12 cellular contexts compared by ENCODE assay signal in genomic region chr19:35957411-35957810, GRCh38. TPM values are rescaled to one million over a fixed set of nuclear protein-coding genes. Genes with fewer than 3 reads are reported as not detected.
DNase-seq lines count a peak whose midpoint lies in the region; ATAC-seq and TF ChIP-seq lines count a peak whose summit lies in the region.
"Not testable (repeated sequence)": the region's sequence is repeated elsewhere in the genome, so short reads cannot be mapped to it uniquely, and the experiment has no call there.
"Had no signal": no experiment of that assay in that cellular context is flagged by ENCODE, and none has a peak within 500 bp of the region (broad histone marks: within the 10 kb centered on the region; RNA-seq: fewer than 3 reads in every experiment).

No MANE protein-coding gene starts in this region.

- H3K9me3 ChIP-seq in CD4-positive, alpha-beta memory T cell (ENCODE audit: control insufficient read depth in 1 of 2, low read length in 2 of 2); HEK293 (ENCODE audit: control insufficient read depth, insufficient read depth, low read depth, low read length); T-helper 17 cell (ENCODE audit: control insufficient read depth, low read length, poor library complexity, severe bottlenecking); naive thymus-derived CD4-positive, alpha-beta T cell (ENCODE audit: control insufficient read depth in 2 of 3, low read length in 3 of 3): not testable (repeated sequence)

- CTCF ChIA-PET in CD4-positive, alpha-beta memory T cell (lab: Charles Lee; ENCODE audit: partially characterized antibody), result interaction anchor here (1.9 to 2.1 kb wide), 2 partner anchors 10 to 96 kb away, joined by 7 to 11 read pairs; partner anchors contain the start of gene THAP8
- CTCF ChIA-PET in HEK293 (lab: Yijun Ruan, JAX), result interaction anchor here (0.6 to 1.4 kb wide), 6 partner anchors 14 to 364 kb away, joined by 3 to 5 read pairs (median 4); no protein-coding TSS in a partner anchor
- CTCF ChIA-PET in activated CD8-positive, alpha-beta T cell treated with anti-CD3 and anti-CD28 coated beads, Interleukin-2, amount 10 ng/mL, durations not matched to agents 7 days and 5 days (lab: Charles Lee), result interaction anchor here (0.9 to 2.2 kb wide), 2 partner anchors 11 to 31 kb away, joined by 3 to 8 read pairs; no protein-coding TSS in a partner anchor
- CTCF ChIA-PET in naive thymus-derived CD4-positive, alpha-beta T cell (lab: Charles Lee), result interaction anchor here (1.9 kb wide), 1 partner anchor 39 kb away, joined by 5 read pairs; no protein-coding TSS in a partner anchor

- not testable (repeated sequence) for H3K27ac ChIP-seq in CD4-positive, alpha-beta memory T cell (ENCODE audit: low read depth, low read length); HEK293 (ENCODE audit: extremely low read depth, low read depth, low read length); naive thymus-derived CD4-positive, alpha-beta T cell (ENCODE audit: low read depth, low read length)

- H3K27me3 Mint-ChIP-seq in CD4-positive, alpha-beta memory T cell; T-helper 17 cell; central memory CD8-positive, alpha-beta T cell: not testable (repeated sequence)
- H3K27me3 Mint-ChIP-seq in activated CD8-positive, alpha-beta T cell treated with anti-CD3 and anti-CD28 coated beads, Interleukin-2, amount 10 ng/mL, durations not matched to agents 7 days and 5 days (ENCODE audit: low read depth), result peaks cover 23% of the 10 kb centered on the region
- peaks cover 0 to 25% (median 0%) of the 10 kb centered on the region in 5 donors for H3K27me3 Mint-ChIP-seq in naive thymus-derived CD4-positive, alpha-beta T cell

- H3K27ac Mint-ChIP-seq in CD4-positive, alpha-beta memory T cell, result peak overlapping the region in 6 of 7 donors; percentile 66 to 94 (median 82)
- peak overlapping the region; percentile 60 for H3K27ac Mint-ChIP-seq in T-helper 17 cell
- H3K27ac Mint-ChIP-seq in activated CD8-positive, alpha-beta T cell treated with anti-CD3 and anti-CD28 coated beads, Interleukin-2, amount 10 ng/mL, durations not matched to agents 7 days and 5 days, result peak overlapping the region; percentile 27
- peak overlapping the region; percentile 82 for H3K27ac Mint-ChIP-seq in central memory CD8-positive, alpha-beta T cell (ENCODE audit: low read depth)
- peak overlapping the region in 8 of 9 donors; percentile 28 to 96 (median 74) for H3K27ac Mint-ChIP-seq in naive thymus-derived CD4-positive, alpha-beta T cell

- H3K4me1 ChIP-seq in CD4-positive, alpha-beta memory T cell (ENCODE audit: insufficient read depth, low read length), result peaks cover 67% of the 10 kb centered on the region
- not testable (repeated sequence) for H3K4me1 ChIP-seq in HEK293 (ENCODE audit: control insufficient read depth, insufficient read depth, low read length)
- peaks cover 41 to 58% of the 10 kb centered on the region in 2 donors for H3K4me1 ChIP-seq in naive thymus-derived CD4-positive, alpha-beta T cell (ENCODE audit: control insufficient read depth in 2 of 2, insufficient read depth in 2 of 2, low read length in 2 of 2)

- not testable (repeated sequence) for TF ChIP-seq CTCF in HEK293 (tag by site-specific recombination; IDR thresholded peaks at IDR 0.05)

- POLR2A ChIA-PET in CD4-positive, alpha-beta memory T cell (lab: Charles Lee; ENCODE audit: partially characterized antibody), result interaction anchor here (1.9 to 2.6 kb wide), 2 partner anchors 12 to 37 kb away, joined by 12 to 18 read pairs; partner anchors contain the start of gene SDHAF1
- POLR2A ChIA-PET in HEK293 (lab: Yijun Ruan, JAX), result interaction anchor here (0.9 kb wide), 1 partner anchor 9 kb away, joined by 3 read pairs; no protein-coding TSS in a partner anchor
- POLR2A ChIA-PET in activated CD8-positive, alpha-beta T cell treated with anti-CD3 and anti-CD28 coated beads, Interleukin-2, amount 10 ng/mL, durations not matched to agents 7 days and 5 days (lab: Charles Lee), result not testable (repeated sequence)
- POLR2A ChIA-PET in naive thymus-derived CD4-positive, alpha-beta T cell (lab: Charles Lee), result interaction anchor here (1.9 to 2.0 kb wide), 2 partner anchors 37 to 96 kb away, joined by 7 to 8 read pairs; partner anchors contain the start of gene THAP8

- not testable (repeated sequence) for H3K36me3 ChIP-seq in CD4-positive, alpha-beta memory T cell (ENCODE audit: insufficient read depth, low read length); HEK293 (ENCODE audit: control insufficient read depth in 2 of 2, insufficient read depth in 1 of 2, low read length in 2 of 2); naive thymus-derived CD4-positive, alpha-beta T cell (ENCODE audit: control insufficient read depth in 2 of 3, insufficient read depth in 3 of 3, low read length in 3 of 3)

- intact Hi-C loops in CD4-positive, alpha-beta memory T cell (cut with micrococcal nuclease), result loop anchor here (5.0 kb wide), 1 partner anchor 160 kb away; the partner anchor contains the start of gene TBCB
- intact Hi-C loops in naive thymus-derived CD4-positive, alpha-beta T cell (cut with micrococcal nuclease), result not testable (repeated sequence)

- ATAC-seq in T-helper 17 cell; activated CD8-positive, alpha-beta T cell treated with anti-CD3 and anti-CD28 coated beads, Interleukin-2, amount 10 ng/mL, durations not matched to agents 7 days and 5 days; central memory CD8-positive, alpha-beta T cell (replicated peaks; ENCODE audit: extremely low read depth, poor library complexity, severe bottlenecking); naive thymus-derived CD4-positive, alpha-beta T cell: not testable (repeated sequence)

- H3K4me3 Mint-ChIP-seq in CD4-positive, alpha-beta memory T cell, result peak overlapping the region in 3 of 8 donors; percentile 6 to 33 (median 13)
- peak overlapping the region; percentile 70 for H3K4me3 Mint-ChIP-seq in T-helper 17 cell
- not testable (repeated sequence) for H3K4me3 Mint-ChIP-seq in activated CD8-positive, alpha-beta T cell treated with anti-CD3 and anti-CD28 coated beads, Interleukin-2, amount 10 ng/mL, durations not matched to agents 7 days and 5 days; central memory CD8-positive, alpha-beta T cell
- H3K4me3 Mint-ChIP-seq in naive thymus-derived CD4-positive, alpha-beta T cell, result peak overlapping the region in 6 of 10 donors; percentile 25 to 75 (median 44)

- not testable (repeated sequence) for H3K27me3 ChIP-seq in CD4-positive, alpha-beta memory T cell (ENCODE audit: insufficient read depth, low read length); naive thymus-derived CD4-positive, alpha-beta T cell (ENCODE audit: control insufficient read depth in 2 of 2, insufficient read depth in 2 of 2, low read length in 2 of 2)

- H3K9me3 Mint-ChIP-seq in CD4-positive, alpha-beta memory T cell; activated CD8-positive, alpha-beta T cell treated with anti-CD3 and anti-CD28 coated beads, Interleukin-2, amount 10 ng/mL, durations not matched to agents 7 days and 5 days (ENCODE audit: insufficient read depth); central memory CD8-positive, alpha-beta T cell; naive thymus-derived CD4-positive, alpha-beta T cell: not testable (repeated sequence)

- peaks cover 34 to 75% (median 48%) of the 10 kb centered on the region in 4 donors for H3K4me1 Mint-ChIP-seq in CD4-positive, alpha-beta memory T cell
- H3K4me1 Mint-ChIP-seq in T-helper 17 cell, result peaks cover 32% of the 10 kb centered on the region
- peaks cover 41% of the 10 kb centered on the region for H3K4me1 Mint-ChIP-seq in activated CD8-positive, alpha-beta T cell treated with anti-CD3 and anti-CD28 coated beads, Interleukin-2, amount 10 ng/mL, durations not matched to agents 7 days and 5 days (ENCODE audit: low read depth)
- H3K4me1 Mint-ChIP-seq in central memory CD8-positive, alpha-beta T cell, result peaks cover 50% of the 10 kb centered on the region
- H3K4me1 Mint-ChIP-seq in naive thymus-derived CD4-positive, alpha-beta T cell, result peaks cover 31 to 71% (median 56%) of the 10 kb centered on the region in 7 donors

- H3K36me3 Mint-ChIP-seq in CD4-positive, alpha-beta memory T cell; T-helper 17 cell (ENCODE audit: low read depth); activated CD8-positive, alpha-beta T cell treated with anti-CD3 and anti-CD28 coated beads, Interleukin-2, amount 10 ng/mL, durations not matched to agents 7 days and 5 days (ENCODE audit: low read depth); naive thymus-derived CD4-positive, alpha-beta T cell: not testable (repeated sequence)
- H3K36me3 Mint-ChIP-seq in central memory CD8-positive, alpha-beta T cell (ENCODE audit: insufficient read depth), result peaks cover 10% of the 10 kb centered on the region

- not testable (repeated sequence) for DNase-seq in CD4-positive, alpha-beta memory T cell; T-helper 17 cell; activated CD8-positive, alpha-beta T cell treated with anti-CD3 and anti-CD28 coated beads, Interleukin-2, amount 10 ng/mL, durations not matched to agents 7 days and 5 days; central memory CD8-positive, alpha-beta T cell (ENCODE audit: low spot score in 2 of 2); naive thymus-derived CD4-positive, alpha-beta T cell

- H3K4me3 ChIP-seq in CD4-positive, alpha-beta memory T cell (ENCODE audit: low read length in 2 of 2); HEK293 (ENCODE audit: low read depth, low read length); naive thymus-derived CD4-positive, alpha-beta T cell (ENCODE audit: low read length): not testable (repeated sequence)

RNA-seq across cellular contexts. Expression of gene LRFN3, which starts 21.2 kb away (rescaled TPM):
- 10 to 100 TPM; 15.7 to 16.3 TPM for total RNA-seq in CD4-positive, alpha-beta memory T cell
- 1 to 10 TPM in 1 of 2 donors, under 1 TPM in 1; 0.45 to 2.4 TPM for polyA plus RNA-seq in CD4-positive, alpha-beta memory T cell
- total RNA-seq in T-helper 17 cell, result 1 to 10 TPM; 6.8 to 8.7 TPM
- 10 to 100 TPM in 1 of 2 experiments, 1 to 10 TPM in 1; 9.8 to 10.3 TPM for total RNA-seq in activated CD8-positive, alpha-beta T cell treated with anti-CD3 and anti-CD28 coated beads, Interleukin-2, amount 10 ng/mL, durations not matched to agents 7 days and 5 days
- total RNA-seq in naive thymus-derived CD4-positive, alpha-beta T cell, result 10 to 100 TPM in 3 of 5 experiments, 1 to 10 TPM in 2; 5.7 to 14.9 (median 11.6) TPM
- polyA plus RNA-seq in naive thymus-derived CD4-positive, alpha-beta T cell, result 1 to 10 TPM; 1.2 to 2.4 TPM

RNA-seq across cellular contexts. Expression of gene SDHAF1, which starts 37.6 kb away (rescaled TPM):
- total RNA-seq in CD4-positive, alpha-beta memory T cell, result 10 to 100 TPM; 25.7 to 25.8 TPM
- 10 to 100 TPM; 21.9 to 41.3 TPM for polyA plus RNA-seq in CD4-positive, alpha-beta memory T cell
- total RNA-seq in T-helper 17 cell, result 1 to 10 TPM; 6.2 to 6.9 TPM
- total RNA-seq in activated CD8-positive, alpha-beta T cell treated with anti-CD3 and anti-CD28 coated beads, Interleukin-2, amount 10 ng/mL, durations not matched to agents 7 days and 5 days, result 10 to 100 TPM; 20.1 to 21.4 TPM
- total RNA-seq in naive thymus-derived CD4-positive, alpha-beta T cell, result 10 to 100 TPM in 3 of 5 experiments, 1 to 10 TPM in 2; 7.8 to 26.1 (median 17.8) TPM
- polyA plus RNA-seq in naive thymus-derived CD4-positive, alpha-beta T cell, result 10 to 100 TPM; 29.9 to 58.1 TPM

RNA-seq across cellular contexts. Expression of gene TYROBP, which starts 49.3 kb away (rescaled TPM):
- total RNA-seq in CD4-positive, alpha-beta memory T cell, result 10 to 100 TPM; 12.7 to 17.3 TPM
- 1 to 10 TPM; 2.3 to 2.5 TPM for polyA plus RNA-seq in CD4-positive, alpha-beta memory T cell
- 10 to 100 TPM in 1 of 2 donors, 1 to 10 TPM in 1; 5.9 to 16.7 TPM for total RNA-seq in T-helper 17 cell
- under 1 TPM; 0.52 to 0.71 TPM for total RNA-seq in activated CD8-positive, alpha-beta T cell treated with anti-CD3 and anti-CD28 coated beads, Interleukin-2, amount 10 ng/mL, durations not matched to agents 7 days and 5 days
- total RNA-seq in naive thymus-derived CD4-positive, alpha-beta T cell, result 100 to 1,000 TPM in 1 of 5 experiments, 10 to 100 TPM in 3, not detected in 1; 15.1 to 428 (median 35.6) TPM
- 1 to 10 TPM; 2.3 to 3.7 TPM for polyA plus RNA-seq in naive thymus-derived CD4-positive, alpha-beta T cell
- total RNA-seq: A172, A673, GM23248, H1, H7 had no signal
- polyA plus RNA-seq: BJ, GM23248 had no signal

RNA-seq across cellular contexts. Expression of gene SYNE4, which starts 51.2 kb away (rescaled TPM):
- 1 to 10 TPM; 4.8 to 5.0 TPM for total RNA-seq in CD4-positive, alpha-beta memory T cell
- under 1 TPM in 1 of 2 donors, not detected in 1; 0.25 TPM for polyA plus RNA-seq in CD4-positive, alpha-beta memory T cell
- total RNA-seq in T-helper 17 cell, result 1 to 10 TPM; 1.8 to 2.0 TPM
- total RNA-seq in activated CD8-positive, alpha-beta T cell treated with anti-CD3 and anti-CD28 coated beads, Interleukin-2, amount 10 ng/mL, durations not matched to agents 7 days and 5 days, result 1 to 10 TPM; 1.8 to 2.6 TPM
- total RNA-seq in naive thymus-derived CD4-positive, alpha-beta T cell, result 1 to 10 TPM; 1.7 to 5.4 (median 3.8) TPM
- polyA plus RNA-seq in naive thymus-derived CD4-positive, alpha-beta T cell, result under 1 TPM in 1 of 2 donors, not detected in 1; 0.14 TPM
- total RNA-seq: A673, GM23248 had no signal

RNA-seq across cellular contexts. Expression of gene HCST, which starts 55.1 kb away (rescaled TPM):
- total RNA-seq in CD4-positive, alpha-beta memory T cell, result 10 to 100 TPM; 66.2 to 75.2 TPM
- polyA plus RNA-seq in CD4-positive, alpha-beta memory T cell, result 100 to 1,000 TPM; 567 to 684 TPM
- total RNA-seq in T-helper 17 cell, result 10 to 100 TPM; 63.0 to 73.7 TPM
- total RNA-seq in activated CD8-positive, alpha-beta T cell treated with anti-CD3 and anti-CD28 coated beads, Interleukin-2, amount 10 ng/mL, durations not matched to agents 7 days and 5 days, result 100 to 1,000 TPM; 196 to 216 TPM
- 100 to 1,000 TPM in 3 of 5 experiments, 10 to 100 TPM in 2; 57.4 to 117 (median 113) TPM for total RNA-seq in naive thymus-derived CD4-positive, alpha-beta T cell
- 100 to 1,000 TPM; 879 to 895 TPM for polyA plus RNA-seq in naive thymus-derived CD4-positive, alpha-beta T cell
- total RNA-seq: A172, GM23248, H1 had no signal

Comparison
In these comparisons a context has a peak if more than half of its experiments do, and no peak if none do; other contexts are left out.
1. H3K27ac Mint-ChIP-seq: peak in every context shown above with its lines; median percentile 82 in CD4-positive, alpha-beta memory T cell; 82 in central memory CD8-positive, alpha-beta T cell; 74 in naive thymus-derived CD4-positive, alpha-beta T cell; 60 in T-helper 17 cell; 27 in activated CD8-positive, alpha-beta T cell treated with anti-CD3 and anti-CD28 coated beads, Interleukin-2, amount 10 ng/mL, durations not matched to agents 7 days and 5 days.